ENCODE assay signal across 2 cellular contexts in the genomic region with DNA sequence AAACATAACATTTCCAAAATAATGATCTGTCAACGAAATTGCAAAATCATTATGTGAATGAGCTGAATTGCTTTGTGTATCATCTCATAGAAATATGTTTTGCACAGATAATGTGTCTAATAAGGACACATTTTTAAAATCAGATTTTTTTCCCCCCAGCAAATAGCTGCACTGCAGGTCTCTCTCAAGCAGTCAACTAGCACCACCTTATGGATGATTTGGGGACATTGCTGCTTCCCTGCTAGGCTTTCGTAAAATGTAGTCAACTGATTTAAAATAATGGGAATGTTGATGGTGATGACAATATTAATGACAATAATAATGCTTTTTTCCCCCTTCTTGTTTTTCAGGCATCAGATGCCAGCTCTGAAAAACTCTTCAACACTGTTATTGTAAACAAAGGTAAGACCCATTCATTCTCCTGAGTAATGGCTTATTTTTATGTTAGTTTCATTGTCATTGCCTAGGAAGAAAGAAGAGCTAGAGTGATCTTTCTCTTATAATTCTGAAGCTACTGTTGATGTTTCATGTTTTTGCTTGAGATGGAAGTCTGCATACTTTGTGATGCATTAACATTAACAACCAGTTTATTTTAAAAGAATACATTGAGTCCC.
TF ChIP-seq lines count a peak whose summit lies in the region.

No MANE protein-coding gene starts in this region.

TF ChIP-seq in GM23338, 12 proteins besides CTCF, POLR2A, EP300 and RAD21 (continued from another document and continues in another):
- TF ChIP-seq, protein P1, sequence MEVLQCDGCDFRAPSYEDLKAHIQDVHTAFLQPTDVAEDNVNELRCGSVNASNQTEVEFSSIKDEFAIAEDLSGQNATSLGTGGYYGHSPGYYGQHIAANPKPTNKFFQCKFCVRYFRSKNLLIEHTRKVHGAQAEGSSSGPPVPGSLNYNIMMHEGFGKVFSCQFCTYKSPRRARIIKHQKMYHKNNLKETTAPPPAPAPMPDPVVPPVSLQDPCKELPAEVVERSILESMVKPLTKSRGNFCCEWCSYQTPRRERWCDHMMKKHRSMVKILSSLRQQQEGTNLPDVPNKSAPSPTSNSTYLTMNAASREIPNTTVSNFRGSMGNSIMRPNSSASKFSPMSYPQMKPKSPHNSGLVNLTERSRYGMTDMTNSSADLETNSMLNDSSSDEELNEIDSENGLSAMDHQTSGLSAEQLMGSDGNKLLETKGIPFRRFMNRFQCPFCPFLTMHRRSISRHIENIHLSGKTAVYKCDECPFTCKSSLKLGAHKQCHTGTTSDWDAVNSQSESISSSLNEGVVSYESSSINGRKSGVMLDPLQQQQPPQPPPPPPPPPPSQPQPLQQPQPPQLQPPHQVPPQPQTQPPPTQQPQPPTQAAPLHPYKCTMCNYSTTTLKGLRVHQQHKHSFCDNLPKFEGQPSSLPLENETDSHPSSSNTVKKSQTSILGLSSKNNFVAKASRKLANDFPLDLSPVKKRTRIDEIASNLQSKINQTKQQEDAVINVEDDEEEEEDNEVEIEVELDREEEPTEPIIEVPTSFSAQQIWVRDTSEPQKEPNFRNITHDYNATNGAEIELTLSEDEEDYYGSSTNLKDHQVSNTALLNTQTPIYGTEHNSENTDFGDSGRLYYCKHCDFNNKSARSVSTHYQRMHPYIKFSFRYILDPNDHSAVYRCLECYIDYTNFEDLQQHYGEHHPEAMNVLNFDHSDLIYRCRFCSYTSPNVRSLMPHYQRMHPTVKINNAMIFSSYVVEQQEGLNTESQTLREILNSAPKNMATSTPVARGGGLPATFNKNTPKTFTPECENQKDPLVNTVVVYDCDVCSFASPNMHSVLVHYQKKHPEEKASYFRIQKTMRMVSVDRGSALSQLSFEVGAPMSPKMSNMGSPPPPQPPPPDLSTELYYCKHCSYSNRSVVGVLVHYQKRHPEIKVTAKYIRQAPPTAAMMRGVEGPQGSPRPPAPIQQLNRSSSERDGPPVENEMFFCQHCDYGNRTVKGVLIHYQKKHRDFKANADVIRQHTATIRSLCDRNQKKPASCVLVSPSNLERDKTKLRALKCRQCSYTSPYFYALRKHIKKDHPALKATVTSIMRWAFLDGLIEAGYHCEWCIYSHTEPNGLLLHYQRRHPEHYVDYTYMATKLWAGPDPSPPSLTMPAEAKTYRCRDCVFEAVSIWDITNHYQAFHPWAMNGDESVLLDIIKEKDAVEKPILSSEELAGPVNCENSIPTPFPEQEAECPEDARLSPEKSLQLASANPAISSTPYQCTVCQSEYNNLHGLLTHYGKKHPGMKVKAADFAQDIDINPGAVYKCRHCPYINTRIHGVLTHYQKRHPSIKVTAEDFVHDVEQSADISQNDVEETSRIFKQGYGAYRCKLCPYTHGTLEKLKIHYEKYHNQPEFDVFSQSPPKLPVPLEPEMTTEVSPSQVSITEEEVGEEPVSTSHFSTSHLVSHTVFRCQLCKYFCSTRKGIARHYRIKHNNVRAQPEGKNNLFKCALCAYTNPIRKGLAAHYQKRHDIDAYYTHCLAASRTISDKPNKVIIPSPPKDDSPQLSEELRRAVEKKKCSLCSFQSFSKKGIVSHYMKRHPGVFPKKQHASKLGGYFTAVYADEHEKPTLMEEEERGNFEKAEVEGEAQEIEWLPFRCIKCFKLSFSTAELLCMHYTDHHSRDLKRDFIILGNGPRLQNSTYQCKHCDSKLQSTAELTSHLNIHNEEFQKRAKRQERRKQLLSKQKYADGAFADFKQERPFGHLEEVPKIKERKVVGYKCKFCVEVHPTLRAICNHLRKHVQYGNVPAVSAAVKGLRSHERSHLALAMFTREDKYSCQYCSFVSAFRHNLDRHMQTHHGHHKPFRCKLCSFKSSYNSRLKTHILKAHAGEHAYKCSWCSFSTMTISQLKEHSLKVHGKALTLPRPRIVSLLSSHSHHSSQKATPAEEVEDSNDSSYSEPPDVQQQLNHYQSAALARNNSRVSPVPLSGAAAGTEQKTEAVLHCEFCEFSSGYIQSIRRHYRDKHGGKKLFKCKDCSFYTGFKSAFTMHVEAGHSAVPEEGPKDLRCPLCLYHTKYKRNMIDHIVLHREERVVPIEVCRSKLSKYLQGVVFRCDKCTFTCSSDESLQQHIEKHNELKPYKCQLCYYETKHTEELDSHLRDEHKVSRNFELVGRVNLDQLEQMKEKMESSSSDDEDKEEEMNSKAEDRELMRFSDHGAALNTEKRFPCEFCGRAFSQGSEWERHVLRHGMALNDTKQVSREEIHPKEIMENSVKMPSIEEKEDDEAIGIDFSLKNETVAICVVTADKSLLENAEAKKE (CRISPR knock-in tag; IDR thresholded peaks at IDR 0.05) = no peak
- TF ChIP-seq EZH2 (IDR thresholded peaks at IDR 0.05; ENCODE audit: low read depth, unreplicated experiment) = no peak
- TF ChIP-seq, protein P2, sequence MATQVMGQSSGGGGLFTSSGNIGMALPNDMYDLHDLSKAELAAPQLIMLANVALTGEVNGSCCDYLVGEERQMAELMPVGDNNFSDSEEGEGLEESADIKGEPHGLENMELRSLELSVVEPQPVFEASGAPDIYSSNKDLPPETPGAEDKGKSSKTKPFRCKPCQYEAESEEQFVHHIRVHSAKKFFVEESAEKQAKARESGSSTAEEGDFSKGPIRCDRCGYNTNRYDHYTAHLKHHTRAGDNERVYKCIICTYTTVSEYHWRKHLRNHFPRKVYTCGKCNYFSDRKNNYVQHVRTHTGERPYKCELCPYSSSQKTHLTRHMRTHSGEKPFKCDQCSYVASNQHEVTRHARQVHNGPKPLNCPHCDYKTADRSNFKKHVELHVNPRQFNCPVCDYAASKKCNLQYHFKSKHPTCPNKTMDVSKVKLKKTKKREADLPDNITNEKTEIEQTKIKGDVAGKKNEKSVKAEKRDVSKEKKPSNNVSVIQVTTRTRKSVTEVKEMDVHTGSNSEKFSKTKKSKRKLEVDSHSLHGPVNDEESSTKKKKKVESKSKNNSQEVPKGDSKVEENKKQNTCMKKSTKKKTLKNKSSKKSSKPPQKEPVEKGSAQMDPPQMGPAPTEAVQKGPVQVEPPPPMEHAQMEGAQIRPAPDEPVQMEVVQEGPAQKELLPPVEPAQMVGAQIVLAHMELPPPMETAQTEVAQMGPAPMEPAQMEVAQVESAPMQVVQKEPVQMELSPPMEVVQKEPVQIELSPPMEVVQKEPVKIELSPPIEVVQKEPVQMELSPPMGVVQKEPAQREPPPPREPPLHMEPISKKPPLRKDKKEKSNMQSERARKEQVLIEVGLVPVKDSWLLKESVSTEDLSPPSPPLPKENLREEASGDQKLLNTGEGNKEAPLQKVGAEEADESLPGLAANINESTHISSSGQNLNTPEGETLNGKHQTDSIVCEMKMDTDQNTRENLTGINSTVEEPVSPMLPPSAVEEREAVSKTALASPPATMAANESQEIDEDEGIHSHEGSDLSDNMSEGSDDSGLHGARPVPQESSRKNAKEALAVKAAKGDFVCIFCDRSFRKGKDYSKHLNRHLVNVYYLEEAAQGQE (IDR thresholded peaks at IDR 0.05; ENCODE audit: unreplicated experiment) = no peak
- TF ChIP-seq STAT1 (IDR thresholded peaks at IDR 0.05; ENCODE audit: unreplicated experiment) = no peak
- TF ChIP-seq ZNF114 (CRISPR knock-in tag; IDR thresholded peaks at IDR 0.05) = no peak
- no peak for TF ChIP-seq JUNB (IDR thresholded peaks at IDR 0.05; ENCODE audit: unreplicated experiment)
- no peak for TF ChIP-seq ZNF331 (CRISPR knock-in tag; IDR thresholded peaks at IDR 0.05; ENCODE audit: low read depth)
- TF ChIP-seq EZH2phosphoT487 (IDR thresholded peaks at IDR 0.05; ENCODE audit: unreplicated experiment) = no peak
- TF ChIP-seq, protein P3, sequence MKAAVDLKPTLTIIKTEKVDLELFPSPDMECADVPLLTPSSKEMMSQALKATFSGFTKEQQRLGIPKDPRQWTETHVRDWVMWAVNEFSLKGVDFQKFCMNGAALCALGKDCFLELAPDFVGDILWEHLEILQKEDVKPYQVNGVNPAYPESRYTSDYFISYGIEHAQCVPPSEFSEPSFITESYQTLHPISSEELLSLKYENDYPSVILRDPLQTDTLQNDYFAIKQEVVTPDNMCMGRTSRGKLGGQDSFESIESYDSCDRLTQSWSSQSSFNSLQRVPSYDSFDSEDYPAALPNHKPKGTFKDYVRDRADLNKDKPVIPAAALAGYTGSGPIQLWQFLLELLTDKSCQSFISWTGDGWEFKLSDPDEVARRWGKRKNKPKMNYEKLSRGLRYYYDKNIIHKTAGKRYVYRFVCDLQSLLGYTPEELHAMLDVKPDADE (IDR thresholded peaks at IDR 0.05) = no peak

TF ChIP-seq in liver, 16 proteins besides CTCF, POLR2A, EP300 and RAD21 (continued from another document):
- TF ChIP-seq, protein P4, sequence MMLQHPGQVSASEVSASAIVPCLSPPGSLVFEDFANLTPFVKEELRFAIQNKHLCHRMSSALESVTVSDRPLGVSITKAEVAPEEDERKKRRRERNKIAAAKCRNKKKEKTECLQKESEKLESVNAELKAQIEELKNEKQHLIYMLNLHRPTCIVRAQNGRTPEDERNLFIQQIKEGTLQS (IDR thresholded peaks at IDR 0.05) = no peak
- TF ChIP-seq FOXA2 (IDR thresholded peaks at IDR 0.05) (no peak), GABPA (IDR thresholded peaks at IDR 0.05 in 1 of 2, conservative IDR thresholded peaks at IDR 0.05 in 1 of 2) (no peak), RXRA (IDR thresholded peaks at IDR 0.05) (no peak), JUND (IDR thresholded peaks at IDR 0.05) (no peak), TAF1 (conservative IDR thresholded peaks at IDR 0.05) (no peak), EGR1 (IDR thresholded peaks at IDR 0.05; ENCODE audit: low read depth in 2 of 2) (no peak)
- TF ChIP-seq, protein P5, sequence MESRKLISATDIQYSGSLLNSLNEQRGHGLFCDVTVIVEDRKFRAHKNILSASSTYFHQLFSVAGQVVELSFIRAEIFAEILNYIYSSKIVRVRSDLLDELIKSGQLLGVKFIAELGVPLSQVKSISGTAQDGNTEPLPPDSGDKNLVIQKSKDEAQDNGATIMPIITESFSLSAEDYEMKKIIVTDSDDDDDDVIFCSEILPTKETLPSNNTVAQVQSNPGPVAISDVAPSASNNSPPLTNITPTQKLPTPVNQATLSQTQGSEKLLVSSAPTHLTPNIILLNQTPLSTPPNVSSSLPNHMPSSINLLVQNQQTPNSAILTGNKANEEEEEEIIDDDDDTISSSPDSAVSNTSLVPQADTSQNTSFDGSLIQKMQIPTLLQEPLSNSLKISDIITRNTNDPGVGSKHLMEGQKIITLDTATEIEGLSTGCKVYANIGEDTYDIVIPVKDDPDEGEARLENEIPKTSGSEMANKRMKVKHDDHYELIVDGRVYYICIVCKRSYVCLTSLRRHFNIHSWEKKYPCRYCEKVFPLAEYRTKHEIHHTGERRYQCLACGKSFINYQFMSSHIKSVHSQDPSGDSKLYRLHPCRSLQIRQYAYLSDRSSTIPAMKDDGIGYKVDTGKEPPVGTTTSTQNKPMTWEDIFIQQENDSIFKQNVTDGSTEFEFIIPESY (IDR thresholded peaks at IDR 0.05) = no peak
